8 cellular contexts compared by ENCODE assay signal in genomic region chr16:67834242-67834614, GRCh38. TPM values are rescaled to one million over a fixed set of nuclear protein-coding genes. Genes with fewer than 3 reads are reported as not detected.
DNase-seq lines count a peak whose midpoint lies in the region; ATAC-seq and TF ChIP-seq lines count a peak whose summit lies in the region.

No MANE protein-coding gene starts in this region.

- DNase-seq in heart left ventricle (no peak), left cardiac atrium (no peak), mammary epithelial cell (no peak), uterus (no peak), kidney glomerular epithelial cell (lab: John Stamatoyannopoulos, UW) (no peak), DMS114 treated with DMSO at 0.1 percent for 48 hours (lab: John Stamatoyannopoulos, UW; ENCODE audit: unreplicated experiment) (no peak)

- WGBS in heart left ventricle, 4 donors, result 71 to 79% (median 75%) methylated on average over 10 of the region's 10 CpGs
- 84% methylated on average over 10 of the region's 10 CpGs for WGBS in mammary epithelial cell (ENCODE audit: low coverage, missing lambda C conversion rate)

- H3K4me3 ChIP-seq in heart left ventricle (peak overlapping the region in 11 of 12 donors; percentile 60 to 94 (median 86)), mammary epithelial cell (replicated peaks in 1 of 3; ENCODE audit: insufficient read depth in 1 of 3, low read depth in 2 of 3, low read length in 3 of 3) (peak overlapping the region; percentile 52 to 94 (median 70)), mucosa of stomach (ENCODE audit: low read length) (peak overlapping the region; percentile 74), uterus (peak overlapping the region; percentile 89 to 93)

- no peaks in the 10 kb centered on the region for H3K9me3 ChIP-seq in heart left ventricle
- H3K9me3 ChIP-seq in mammary epithelial cell (replicated peaks; ENCODE audit: insufficient read depth, low read length), result no peaks in the 10 kb centered on the region
- no peaks in the 10 kb centered on the region for H3K9me3 ChIP-seq in mucosa of stomach (ENCODE audit: control insufficient read depth, low read length)
- H3K9me3 ChIP-seq in uterus, result no peaks in the 10 kb centered on the region

- H3K27me3 ChIP-seq in heart left ventricle, result no peaks in the 10 kb centered on the region
- H3K27me3 ChIP-seq in mammary epithelial cell (ENCODE audit: insufficient read depth, low read length), result no peaks in the 10 kb centered on the region
- H3K27me3 ChIP-seq in mucosa of stomach (ENCODE audit: control insufficient read depth, insufficient read depth, low read length), result no peaks in the 10 kb centered on the region
- no peaks in the 10 kb centered on the region for H3K27me3 ChIP-seq in uterus

- H3K9ac ChIP-seq in mammary epithelial cell (ENCODE audit: insufficient read depth, low read length) (no peak overlapping the region), mucosa of stomach (ENCODE audit: low read length) (peak overlapping the region; percentile 77)

- no peaks in the 10 kb centered on the region for H4K20me1 ChIP-seq in mammary epithelial cell (ENCODE audit: insufficient read depth, low read length)

- TF ChIP-seq CTCF in heart left ventricle (IDR thresholded peaks at IDR 0.05) (no peak), mammary epithelial cell (conservative IDR thresholded peaks at IDR 0.05 in 1 of 2, IDR thresholded peaks at IDR 0.05 in 1 of 2; ENCODE audit: extremely low read depth in 1 of 2, insufficient read depth in 1 of 2, low read depth in 1 of 2, low read length in 2 of 2) (no peak), uterus (IDR thresholded peaks at IDR 0.05) (no peak)

- dilution Hi-C loops in mammary epithelial cell (cut with HindIII; ENCODE audit: low sequenced_read_pairs), result no loop called here

- H3K36me3 ChIP-seq in heart left ventricle, result peaks cover 0 to 30% (median 28%) of the 10 kb centered on the region in 9 donors
- peaks cover under 1% of the 10 kb centered on the region for H3K36me3 ChIP-seq in mammary epithelial cell (ENCODE audit: insufficient read depth, low read length)
- H3K36me3 ChIP-seq in mucosa of stomach (ENCODE audit: control insufficient read depth, insufficient read depth, low read length), result peaks cover 12% of the 10 kb centered on the region
- H3K36me3 ChIP-seq in uterus, result no peaks in the 10 kb centered on the region

- H3K4me1 ChIP-seq in heart left ventricle, result peaks cover 0 to 19% (median 14%) of the 10 kb centered on the region in 12 donors
- peaks cover 8% of the 10 kb centered on the region for H3K4me1 ChIP-seq in mammary epithelial cell (ENCODE audit: insufficient read depth, low read length)
- peaks cover 13% of the 10 kb centered on the region for H3K4me1 ChIP-seq in mucosa of stomach (ENCODE audit: control insufficient read depth, insufficient read depth, low read length)
- no peaks in the 10 kb centered on the region for H3K4me1 ChIP-seq in uterus

- peak overlapping the region in 11 of 12 donors; percentile 3 to 86 (median 71) for H3K27ac ChIP-seq in heart left ventricle
- no peak overlapping the region for H3K27ac ChIP-seq in mammary epithelial cell (ENCODE audit: insufficient read depth, low read depth, low read length)
- peak overlapping the region; percentile 69 to 87 for H3K27ac ChIP-seq in uterus

- no TSS peak for BruUV-seq in mammary epithelial cell (replicated peaks; lab: Mats Ljungman, UMichigan)

- ATAC-seq in heart left ventricle, result no peak
- no peak for ATAC-seq in left cardiac atrium
- ATAC-seq in esophagus mucosa, result no peak

- in situ Hi-C loops in mammary epithelial cell (cut with MboI; ENCODE audit: low sequenced_read_pairs in 2 of 2), result no loop called here

- H3K4me2 ChIP-seq in mammary epithelial cell (ENCODE audit: insufficient read depth, low read depth, low read length), result peak overlapping the region; percentile 95

- H2AFZ ChIP-seq in mammary epithelial cell (ENCODE audit: low read depth, low read length), result peak overlapping the region; percentile 86

- peaks cover 14% of the 10 kb centered on the region for H3K79me2 ChIP-seq in mammary epithelial cell (ENCODE audit: insufficient read depth, low read length)

- CTCF ChIA-PET in mammary epithelial cell (lab: Charles Lee; ENCODE audit: low non-redundant PET), result interaction anchor here (1.6 kb wide), 1 partner anchor 18 kb away, joined by 8 read pairs; no protein-coding TSS in a partner anchor

- intact Hi-C loops in heart left ventricle (cut with DNase I), result loop anchor here in 7 of 10 donors (5.0 to 10.0 kb wide), 5 partner anchors 38 to 169 kb away; partner anchors contain the start of genes EDC4 (in 2 of the 7), ACD (in 1 of the 7), C16orf86 (in 1 of the 7) and ENKD1 (in 1 of the 7)
- intact Hi-C loops in left cardiac atrium (cut with DNase I), result loop anchor here in 1 of 2 donors (5.0 kb wide), 1 partner anchor 88 kb away; no protein-coding TSS in a partner anchor
- intact Hi-C loops in mammary epithelial cell (cut with micrococcal nuclease), result loop anchor here (5.0 kb wide), 1 partner anchor 38 kb away; the partner anchor contains the start of gene EDC4
- intact Hi-C loops in uterus (cut with DNase I; ENCODE audit: low total_unique reads), result no loop called here

- TF ChIP-seq POLR2A in heart left ventricle (IDR thresholded peaks at IDR 0.05), result no peak
- no peak for TF ChIP-seq POLR2A in uterus (IDR thresholded peaks at IDR 0.05)

RNA-seq across cellular contexts. Expression of gene THAP11, which starts 7.9 kb away (rescaled TPM):
- total RNA-seq in heart left ventricle (10 to 100 TPM; 24.9 to 87.5 (median 31.4) TPM), left cardiac atrium (10 to 100 TPM; 24.5 to 24.7 TPM), mammary epithelial cell (10 to 100 TPM; 11.7 to 13.1 TPM), uterus (100 to 1,000 TPM in 1 of 4 donors, 10 to 100 TPM in 3; 43.3 to 105 (median 57.6) TPM), esophagus mucosa (16.8 TPM)
- polyA plus RNA-seq in heart left ventricle (10 to 100 TPM; 10.6 to 26.3 TPM), mammary epithelial cell (21.2 TPM)
- polyA minus RNA-seq in mammary epithelial cell, result 10.6 TPM

RNA-seq across cellular contexts. Expression of gene NUTF2, which starts 12.5 kb away (rescaled TPM):
- total RNA-seq in heart left ventricle, result 100 to 1,000 TPM in 2 of 9 donors, 10 to 100 TPM in 7; 66.5 to 145 (median 90.9) TPM
- 100 to 1,000 TPM; 179 to 191 TPM for polyA plus RNA-seq in heart left ventricle
- total RNA-seq in left cardiac atrium, result 10 to 100 TPM; 59.8 to 73.9 TPM
- 100 to 1,000 TPM; 158 to 198 TPM for total RNA-seq in mammary epithelial cell
- polyA plus RNA-seq in mammary epithelial cell, result 452 TPM
- polyA minus RNA-seq in mammary epithelial cell, result 283 TPM
- total RNA-seq in uterus, result 10 to 100 TPM; 43.8 to 76.1 (median 65.4) TPM
- total RNA-seq in esophagus mucosa, result 65.2 TPM

RNA-seq across cellular contexts. Expression of gene CENPT, which starts 13.3 kb away (rescaled TPM):
- total RNA-seq in heart left ventricle, result 10 to 100 TPM; 14.4 to 31.2 (median 20.1) TPM
- 10 to 100 TPM; 25.7 to 28.0 TPM for polyA plus RNA-seq in heart left ventricle
- 10 to 100 TPM; 22.1 to 22.2 TPM for total RNA-seq in left cardiac atrium
- total RNA-seq in mammary epithelial cell, result 10 to 100 TPM; 27.2 to 48.5 TPM
- 35.6 TPM for polyA plus RNA-seq in mammary epithelial cell
- polyA minus RNA-seq in mammary epithelial cell, result 25.7 TPM
- total RNA-seq in uterus, result 10 to 100 TPM; 29.4 to 70.2 (median 52.8) TPM
- 16.5 TPM for total RNA-seq in esophagus mucosa

RNA-seq across cellular contexts. Expression of gene TSNAXIP1, which starts 27.5 kb away (rescaled TPM):
- total RNA-seq in heart left ventricle (under 1 TPM in 8 of 9 donors, not detected in 1; 0.16 to 0.93 (median 0.46) TPM), left cardiac atrium (under 1 TPM; 0.55 to 0.74 TPM), mammary epithelial cell (under 1 TPM; 0.33 to 0.99 TPM), uterus (1 to 10 TPM; 2.7 to 4.9 (median 3.6) TPM), esophagus mucosa (0.40 TPM)
- polyA plus RNA-seq in heart left ventricle (under 1 TPM; 0.67 to 0.76 TPM), mammary epithelial cell (0.51 TPM)
- not detected for polyA minus RNA-seq in mammary epithelial cell

RNA-seq across cellular contexts. Expression of gene RANBP10, which starts 27.9 kb away (rescaled TPM):
- total RNA-seq in heart left ventricle (10 to 100 TPM in 6 of 9 donors, 1 to 10 TPM in 3; 7.1 to 19.7 (median 12.3) TPM), left cardiac atrium (10 to 100 TPM; 10.9 to 14.3 TPM), mammary epithelial cell (10 to 100 TPM in 1 of 2 donors, 1 to 10 TPM in 1; 5.5 to 15.3 TPM), uterus (10 to 100 TPM in 1 of 4 donors, 1 to 10 TPM in 3; 4.9 to 22.7 (median 8.5) TPM), esophagus mucosa (20.1 TPM)
- polyA plus RNA-seq in heart left ventricle (10 to 100 TPM in 1 of 2 donors, 1 to 10 TPM in 1; 5.6 to 11.2 TPM), mammary epithelial cell (9.4 TPM)
- 18.5 TPM for polyA minus RNA-seq in mammary epithelial cell
